Comparison of ENCODE assay signal across 26 cellular contexts in genomic region chr1:150753416-150753815, GRCh38. TPM values are rescaled to one million over a fixed set of nuclear protein-coding genes. Genes with fewer than 3 reads are reported as not detected.
DNase-seq lines count a peak whose midpoint lies in the region; ATAC-seq, FAIRE-seq and TF ChIP-seq lines count a peak whose summit lies in the region.
"Had no signal": no experiment of that assay in that cellular context is flagged by ENCODE, and none has a peak within 500 bp of the region (broad histone marks: within the 10 kb centered on the region; RNA-seq: fewer than 3 reads in every experiment).

No MANE protein-coding gene starts in this region.

- H3K79me1 ChIP-seq in H1 (ENCODE audit: low read depth, low read length) = no peaks in the 10 kb centered on the region

- H3K9me3 ChIP-seq in Karpas-422 (ENCODE audit: low read length) (no peaks in the 10 kb centered on the region), H1 (ENCODE audit: insufficient read depth in 2 of 2, low read depth in 1 of 2, low read length in 1 of 2) (no peaks in the 10 kb centered on the region), GM23248 (ENCODE audit: low read depth) (no peaks in the 10 kb centered on the region)
- H3K9me3 ChIP-seq: BLaER1, SJSA1 had no signal

- no peak overlapping the region for H3K56ac ChIP-seq in H1 (replicated peaks; ENCODE audit: insufficient read length, low read depth, low read length)

- ATAC-seq in GM23338 (no peak), GM19023 (IDR thresholded peaks at IDR 0.05; ENCODE audit: unreplicated experiment) (no peak)

- no peaks in the 10 kb centered on the region for H3K23me2 ChIP-seq in H1 (ENCODE audit: low read depth, low read length)

- H2BK120ac ChIP-seq in H1 (replicated peaks; ENCODE audit: low read depth, low read length) = no peak overlapping the region

- DNase-seq in GM23338 (ENCODE audit: low spot score) (no peak), Karpas-422 (peak; percentile 22), H1 (ENCODE audit: low read depth in 1 of 2, low spot score in 2 of 2) (no peak), nephron progenitor cell (no peak), pons (ENCODE audit: low spot score) (no peak), GM23248 (no peak), NCI-H446 (lab: John Stamatoyannopoulos, UW) (no peak)
- DNase-seq: CD4-positive, CD25-positive, alpha-beta regulatory T cell; DMS153; DND-41; HCEC 1CT; IMR-90; NCI-H1092 treated with DMSO at 0.1 percent for 48 hours; NCI-H1436; NCI-H187; NCI-H526 treated with DMSO at 0.1 percent for 48 hours; Right ventricle myocardium superior; RPMI8226 had no signal

- H3K4ac ChIP-seq in H1 (replicated peaks; ENCODE audit: insufficient read length, low read depth, low read length) = no peak overlapping the region

- no peak overlapping the region for H3K27ac ChIP-seq in GM23338 (ENCODE audit: low read depth)
- H3K27ac ChIP-seq in Karpas-422 (ENCODE audit: low read length) = no peak overlapping the region
- no peak overlapping the region for H3K27ac ChIP-seq in H1 (ENCODE audit: low read depth, low read length)
- H3K27ac ChIP-seq in GM23248 = no peak overlapping the region
- H3K27ac ChIP-seq: BLaER1, KMS-11, SJSA1 had no signal

- H2AFZ ChIP-seq in GM23338 (peak overlapping the region; percentile 80), Karpas-422 (ENCODE audit: low read length) (no peak overlapping the region), H1 (ENCODE audit: low read length) (0 out of 2 replicates have a peak overlapping the region, but pooled peaks have one; percentile 31), GM23248 (no peak overlapping the region)

- no peak for TF ChIP-seq EP300 in H1 (IDR thresholded peaks at IDR 0.05; ENCODE audit: borderline replicate concordance in 1 of 2, low read depth in 2 of 2, low read length in 2 of 2)

- H3K27me3 Mint-ChIP-seq in GM23338 (ENCODE audit: insufficient read depth, low read depth, poor library complexity) (no peaks in the 10 kb centered on the region), nephron progenitor cell (ENCODE audit: low read depth, poor library complexity) (no peaks in the 10 kb centered on the region)
- H3K27me3 Mint-ChIP-seq: CD4-positive, CD25-positive, alpha-beta regulatory T cell had no signal

- TF ChIP-seq RAD21 in H1 (IDR thresholded peaks at IDR 0.05 in 1 of 2, conservative IDR thresholded peaks at IDR 0.05 in 1 of 2; ENCODE audit: low read depth in 2 of 2, low read length in 2 of 2) = no peak

- no peak overlapping the region for H3K4me3 ChIP-seq in GM23338
- H3K4me3 ChIP-seq in Karpas-422 (ENCODE audit: low read length) = no peak overlapping the region
- no peak overlapping the region for H3K4me3 ChIP-seq in H1 (ENCODE audit: extremely low read depth in 1 of 4, insufficient read depth in 2 of 4, low read depth in 3 of 4, low read length in 4 of 4)
- H3K4me3 ChIP-seq in GM23248 = no peak overlapping the region
- H3K4me3 ChIP-seq: BLaER1, SJSA1 had no signal

- FAIRE-seq in H1 (lab: Jason Lieb, UNC) = no peak
- FAIRE-seq: A204.1, GM12892, GM19239 had no signal

- no peaks in the 10 kb centered on the region for H3F3A ChIP-seq in GM23338 (replicated peaks; ENCODE audit: low read depth)
- H3F3A ChIP-seq in GM23248 (ENCODE audit: insufficient read depth) = no peaks in the 10 kb centered on the region

- H4K5ac ChIP-seq in H1 (ENCODE audit: insufficient read length, low read depth, low read length) = no peak overlapping the region

- H4K20me1 ChIP-seq in GM23338 (replicated peaks; ENCODE audit: insufficient read depth) = no peaks in the 10 kb centered on the region
- no peaks in the 10 kb centered on the region for H4K20me1 ChIP-seq in Karpas-422 (ENCODE audit: insufficient read depth, low read depth, low read length)
- no peaks in the 10 kb centered on the region for H4K20me1 ChIP-seq in H1 (replicated peaks in 1 of 2; ENCODE audit: control insufficient read depth in 1 of 2, insufficient read depth in 2 of 2, low read length in 2 of 2)
- no peaks in the 10 kb centered on the region for H4K20me1 ChIP-seq in GM23248 (ENCODE audit: insufficient read depth)
- H4K20me1 ChIP-seq: BLaER1 had no signal

- H3K27me3 ChIP-seq in GM23338 (ENCODE audit: insufficient read depth) (no peaks in the 10 kb centered on the region), Karpas-422 (ENCODE audit: low read length) (no peaks in the 10 kb centered on the region), H1 (replicated peaks in 1 of 4; ENCODE audit: control insufficient read depth in 3 of 4, extremely low read depth in 1 of 4, insufficient read depth in 3 of 4, low read length in 3 of 4) (no peaks in the 10 kb centered on the region), GM23248 (replicated peaks; ENCODE audit: insufficient read depth) (no peaks in the 10 kb centered on the region)
- H3K27me3 ChIP-seq: BLaER1, SJSA1 had no signal

- in situ Hi-C loops in GM23248 (cut with MboI) = no loop called here

- TF ChIP-seq POLR2A in H1 (IDR thresholded peaks at IDR 0.05; ENCODE audit: control extremely low read depth in 1 of 2, low read depth in 2 of 2, low read length in 2 of 2) = no peak

- no peak overlapping the region for H2BK5ac ChIP-seq in H1 (ENCODE audit: low read depth, low read length)

- H3K9ac ChIP-seq in Karpas-422 (ENCODE audit: low read length) (no peak overlapping the region), H1 (replicated peaks in 1 of 4; ENCODE audit: extremely low read depth in 1 of 4, low read depth in 3 of 4, low read length in 3 of 4) (no peak overlapping the region), GM23248 (no peak overlapping the region)
- H3K9ac ChIP-seq: BLaER1, KMS-11 had no signal

- H3K4me1 ChIP-seq in GM23338 (ENCODE audit: insufficient read depth) = no peaks in the 10 kb centered on the region
- no peaks in the 10 kb centered on the region for H3K4me1 ChIP-seq in Karpas-422 (ENCODE audit: low read length)
- no peaks in the 10 kb centered on the region for H3K4me1 ChIP-seq in H1 (replicated peaks in 1 of 4; ENCODE audit: control insufficient read depth in 3 of 4, insufficient read depth in 4 of 4, low read length in 3 of 4)
- no peaks in the 10 kb centered on the region for H3K4me1 ChIP-seq in GM23248 (ENCODE audit: insufficient read depth)
- H3K4me1 ChIP-seq: BLaER1, SJSA1 had no signal

- H3K9me2 ChIP-seq in GM23338 (ENCODE audit: insufficient read depth) = no peaks in the 10 kb centered on the region; the same call in 1 of the 2 replicates
- H3K9me2 ChIP-seq in Karpas-422 (replicated peaks; ENCODE audit: insufficient read depth, low read length) = no peaks in the 10 kb centered on the region
- H3K9me2 ChIP-seq in GM23248 (ENCODE audit: insufficient read depth) = no peaks in the 10 kb centered on the region

- H3K9me3 Mint-ChIP-seq in GM23338 = no peaks in the 10 kb centered on the region
- H3K9me3 Mint-ChIP-seq in nephron progenitor cell = no peaks in the 10 kb centered on the region
- H3K9me3 Mint-ChIP-seq: CD4-positive, CD25-positive, alpha-beta regulatory T cell had no signal

- H2BK15ac ChIP-seq in H1 (ENCODE audit: low read length) = no peak overlapping the region

- no peak overlapping the region for H3K27ac Mint-ChIP-seq in GM23338
- peak overlapping the region; percentile 64 for H3K27ac Mint-ChIP-seq in nephron progenitor cell
- H3K27ac Mint-ChIP-seq: CD4-positive, CD25-positive, alpha-beta regulatory T cell had no signal

- WGBS in H1 (ENCODE audit: extremely low coverage in 1 of 2, insufficient coverage in 1 of 2, insufficient read length in 1 of 2, insufficient replicate concordance in 2 of 2, low coverage in 1 of 2, low lambda C conversion rate in 2 of 2, missing lambda C conversion rate in 1 of 2), 2 experiments = 64% methylated on average over 2 of the region's 2 CpGs; no CpG with 5 or more reads in 1 of the 2 experiments
- WGBS in GM23248 (ENCODE audit: low coverage in 1 of 2, low lambda C conversion rate in 2 of 2, missing lambda C conversion rate in 2 of 2), 2 experiments = 90 to 92% methylated on average over 2 of the region's 2 CpGs

- H3K4me3 Mint-ChIP-seq in GM23338 (no peak overlapping the region), nephron progenitor cell (no peak overlapping the region)
- H3K4me3 Mint-ChIP-seq: CD4-positive, CD25-positive, alpha-beta regulatory T cell had no signal

- no peak overlapping the region for H3K23ac ChIP-seq in H1 (ENCODE audit: insufficient read length)

- H3K4me1 Mint-ChIP-seq in GM23338 (peaks cover 2% of the 10 kb centered on the region; the same call in 1 of the 3 replicates), nephron progenitor cell (peaks cover 7% of the 10 kb centered on the region)

- no peak overlapping the region for H4K8ac ChIP-seq in H1 (ENCODE audit: extremely low read depth, insufficient read depth, low read length)

- H2BK12ac ChIP-seq in H1 (ENCODE audit: low read depth, low read length) = no peak overlapping the region

- H2BK20ac ChIP-seq in H1 (ENCODE audit: low read length) = no peak overlapping the region

- no peak overlapping the region for H2AK5ac ChIP-seq in H1 (ENCODE audit: low read depth, low read length)

- no peak overlapping the region for H4K91ac ChIP-seq in H1 (replicated peaks; ENCODE audit: insufficient read length, low read length)

- TF ChIP-seq CTCF in GM23338 (conservative IDR thresholded peaks at IDR 0.05; ENCODE audit: low read depth in 2 of 2) = no peak
- TF ChIP-seq CTCF in H1 (IDR thresholded peaks at IDR 0.05; ENCODE audit: control extremely low read depth in 1 of 3, insufficient read depth in 1 of 3, low read depth in 1 of 3, low read length in 3 of 3) = no peak
- TF ChIP-seq CTCF in nephron progenitor cell (IDR thresholded peaks at IDR 0.05) = no peak

- CTCF ChIA-PET in H1 (lab: Charles Lee; ENCODE audit: partially characterized antibody) = interaction anchor here (1.1 kb wide), 1 partner anchor 249 kb away, joined by 3 read pairs; no protein-coding TSS in a partner anchor

- H3K36me3 ChIP-seq in GM23338 (ENCODE audit: insufficient read depth) (no peaks in the 10 kb centered on the region), Karpas-422 (ENCODE audit: insufficient read depth, low read length) (peaks cover 61% of the 10 kb centered on the region), H1 (ENCODE audit: control insufficient read depth in 2 of 4, insufficient read depth in 4 of 4, low read length in 3 of 4) (no peaks in the 10 kb centered on the region), GM23248 (ENCODE audit: low read depth) (no peaks in the 10 kb centered on the region)
- H3K36me3 ChIP-seq: SJSA1 had no signal

- no peak overlapping the region for H3K14ac ChIP-seq in H1 (ENCODE audit: insufficient read length)

- no peaks in the 10 kb centered on the region for H3K36me3 Mint-ChIP-seq in GM23338 (ENCODE audit: low read depth)
- no peaks in the 10 kb centered on the region for H3K36me3 Mint-ChIP-seq in nephron progenitor cell (ENCODE audit: low read depth)

- POLR2A ChIA-PET in H1 (lab: Charles Lee; ENCODE audit: partially characterized antibody) = no interaction called here

- H3K4me2 ChIP-seq in GM23338 (no peak overlapping the region), Karpas-422 (ENCODE audit: low read depth, low read length, poor library complexity, severe bottlenecking) (no peak overlapping the region), H1 (ENCODE audit: insufficient read depth in 1 of 2, low read depth in 2 of 2, low read length in 2 of 2) (no peak overlapping the region), GM23248 (ENCODE audit: unreplicated experiment) (no peak overlapping the region)
- H3K4me2 ChIP-seq: BLaER1, KMS-11 had no signal

- H3K79me2 ChIP-seq in GM23338 (replicated peaks; ENCODE audit: insufficient read depth) (no peaks in the 10 kb centered on the region), Karpas-422 (ENCODE audit: low read length) (peaks cover 17% of the 10 kb centered on the region), H1 (ENCODE audit: control insufficient read depth in 1 of 2, insufficient read depth in 2 of 2, low read length in 2 of 2) (no peaks in the 10 kb centered on the region), GM23248 (ENCODE audit: insufficient read depth) (no peaks in the 10 kb centered on the region)

- H3K18ac ChIP-seq in H1 (ENCODE audit: extremely low read depth, low read length) = no peak overlapping the region

RNA-seq across cellular contexts. Expression of gene CTSS, which starts 12.2 kb away (rescaled TPM):
- not detected in 2 replicates for total RNA-seq in GM23338 (2014; rRNA removed; shearing (Covaris generic))
- polyA plus RNA-seq in GM23338 (2016; fragmentation: Nextera tagmentation; extraction: Ambion mirVana) (0.16 TPM in 1 of 2 replicates, not detected in the other), H1 (2011; rRNA removed) (not detected in 2 replicates), GM23248 (2016; fragmentation: Nextera tagmentation; extraction: Ambion mirVana) (0.23 and 1.0 TPM in 2 replicates)
- 136 and 160 TPM in 2 replicates for total RNA-seq in Karpas-422 (2014; rRNA removed; shearing (Covaris generic); ENCODE audit: low replicate concordance)
- total RNA-seq in H1 (2021; fragmentation: NEBNext Ultra II Directional; extraction: Animal tissue kit (Norgen Biotek cat#: 25700)) = not detected in 2 replicates
- polyA plus RNA-seq in H1 (2011; cell fraction: cytosol; rRNA removed) = 0.08 TPM
- polyA plus RNA-seq in H1 (2011; cell fraction: nucleus; rRNA removed) = not detected
- not detected in 4 replicates for polyA plus RNA-seq in H1 (2012, experiment 1 of 2)
- not detected for polyA plus RNA-seq in H1 (2012, experiment 2 of 2)
- polyA plus RNA-seq in H1 (2013, experiment 1 of 2) = 0.04 TPM
- polyA plus RNA-seq in H1 (2013, experiment 2 of 2) = 0.07 TPM
- 0.28 TPM in 1 of 2 replicates, not detected in the other for polyA minus RNA-seq in H1 (2011; rRNA and poly(A)+ RNA removed)
- polyA minus RNA-seq in H1 (2011; cell fraction: cytosol; rRNA and poly(A)+ RNA removed) = not detected
- not detected for polyA minus RNA-seq in H1 (2011; cell fraction: nucleus; rRNA and poly(A)+ RNA removed)
- 0.38 and 2.5 TPM in 2 replicates for total RNA-seq in GM23248 (2014; rRNA removed; shearing (Covaris generic))

RNA-seq across cellular contexts. Expression of gene HORMAD1, which starts 32.7 kb away (rescaled TPM):
- not detected in 2 replicates for total RNA-seq in GM23338 (2014; rRNA removed; shearing (Covaris generic))
- polyA plus RNA-seq in GM23338 (2016; fragmentation: Nextera tagmentation; extraction: Ambion mirVana) (not detected in 2 replicates), H1 (2011; rRNA removed) (not detected in 2 replicates), GM23248 (2016; fragmentation: Nextera tagmentation; extraction: Ambion mirVana) (not detected in 2 replicates)
- total RNA-seq in Karpas-422 (2014; rRNA removed; shearing (Covaris generic); ENCODE audit: low replicate concordance) = 0.51 and 2.8 TPM in 2 replicates
- total RNA-seq in H1 (2021; fragmentation: NEBNext Ultra II Directional; extraction: Animal tissue kit (Norgen Biotek cat#: 25700)) = not detected in 2 replicates
- polyA plus RNA-seq in H1 (2011; cell fraction: cytosol; rRNA removed) = not detected
- polyA plus RNA-seq in H1 (2011; cell fraction: nucleus; rRNA removed) = not detected
- not detected in 4 replicates for polyA plus RNA-seq in H1 (2012, experiment 1 of 2)
- polyA plus RNA-seq in H1 (2012, experiment 2 of 2) = not detected
- polyA plus RNA-seq in H1 (2013, experiment 1 of 2) = not detected
- not detected for polyA plus RNA-seq in H1 (2013, experiment 2 of 2)
- not detected in 2 replicates for polyA minus RNA-seq in H1 (2011; rRNA and poly(A)+ RNA removed)
- polyA minus RNA-seq in H1 (2011; cell fraction: cytosol; rRNA and poly(A)+ RNA removed) = not detected
- polyA minus RNA-seq in H1 (2011; cell fraction: nucleus; rRNA and poly(A)+ RNA removed) = not detected
- total RNA-seq in GM23248 (2014; rRNA removed; shearing (Covaris generic)) = not detected in 2 replicates
- total RNA-seq: CD4-positive, CD25-positive, alpha-beta regulatory T cell; IMR-90; Right ventricle myocardium superior; SJSA1 had no signal
- polyA plus RNA-seq: AG04450; CD4-positive, CD25-positive, alpha-beta regulatory T cell; IMR-90 had no signal

RNA-seq across cellular contexts. Expression of gene CTSK, which starts 54.6 kb away (rescaled TPM):
- 1.7 and 2.8 TPM in 2 replicates for total RNA-seq in GM23338 (2014; rRNA removed; shearing (Covaris generic))
- polyA plus RNA-seq in GM23338 (2016; fragmentation: Nextera tagmentation; extraction: Ambion mirVana) (2.7 and 3.3 TPM in 2 replicates), H1 (2011; rRNA removed) (2.0 and 4.2 TPM in 2 replicates), GM23248 (2016; fragmentation: Nextera tagmentation; extraction: Ambion mirVana) (81.4 and 92.1 TPM in 2 replicates)
- total RNA-seq in Karpas-422 (2014; rRNA removed; shearing (Covaris generic); ENCODE audit: low replicate concordance) = 3.7 and 6.5 TPM in 2 replicates
- total RNA-seq in H1 (2021; fragmentation: NEBNext Ultra II Directional; extraction: Animal tissue kit (Norgen Biotek cat#: 25700)) = 2.7 and 2.8 TPM in 2 replicates
- polyA plus RNA-seq in H1 (2011; cell fraction: cytosol; rRNA removed) = 3.0 TPM
- 4.8 TPM for polyA plus RNA-seq in H1 (2011; cell fraction: nucleus; rRNA removed)
- 2.9 to 3.7 TPM (median 3.2 TPM) in 4 replicates for polyA plus RNA-seq in H1 (2012, experiment 1 of 2)
- 0.31 TPM for polyA plus RNA-seq in H1 (2012, experiment 2 of 2)
- 3.7 TPM for polyA plus RNA-seq in H1 (2013, experiment 1 of 2)
- 3.4 TPM for polyA plus RNA-seq in H1 (2013, experiment 2 of 2)
- 2.2 and 2.5 TPM in 2 replicates for polyA minus RNA-seq in H1 (2011; rRNA and poly(A)+ RNA removed)
- not detected for polyA minus RNA-seq in H1 (2011; cell fraction: cytosol; rRNA and poly(A)+ RNA removed)
- polyA minus RNA-seq in H1 (2011; cell fraction: nucleus; rRNA and poly(A)+ RNA removed) = 2.7 TPM
- 90.9 and 101 TPM in 2 replicates for total RNA-seq in GM23248 (2014; rRNA removed; shearing (Covaris generic))

RNA-seq across cellular contexts. Expression of gene GOLPH3L, which starts 56.5 kb away (rescaled TPM):
- total RNA-seq in GM23338 (2014; rRNA removed; shearing (Covaris generic)) = 28.9 and 29.6 TPM in 2 replicates
- polyA plus RNA-seq in GM23338 (2016; fragmentation: Nextera tagmentation; extraction: Ambion mirVana) = 23.5 and 24.6 TPM in 2 replicates
- 15.2 and 28.1 TPM in 2 replicates for total RNA-seq in Karpas-422 (2014; rRNA removed; shearing (Covaris generic); ENCODE audit: low replicate concordance)
- total RNA-seq in H1 (2021; fragmentation: NEBNext Ultra II Directional; extraction: Animal tissue kit (Norgen Biotek cat#: 25700)) = 39.8 and 40.8 TPM in 2 replicates
- 8.0 and 13.3 TPM in 2 replicates for polyA plus RNA-seq in H1 (2011; rRNA removed)
- polyA plus RNA-seq in H1 (2011; cell fraction: cytosol; rRNA removed) = 14.1 TPM
- polyA plus RNA-seq in H1 (2011; cell fraction: nucleus; rRNA removed) = 4.1 TPM
- 23.8 to 34.1 TPM (median 29.4 TPM) in 4 replicates for polyA plus RNA-seq in H1 (2012, experiment 1 of 2)
- polyA plus RNA-seq in H1 (2012, experiment 2 of 2) = 4.5 TPM
- 23.6 TPM for polyA plus RNA-seq in H1 (2013, experiment 1 of 2)
- polyA plus RNA-seq in H1 (2013, experiment 2 of 2) = 25.1 TPM
- 23.6 and 33.8 TPM in 2 replicates for polyA minus RNA-seq in H1 (2011; rRNA and poly(A)+ RNA removed)
- 25.9 TPM for polyA minus RNA-seq in H1 (2011; cell fraction: cytosol; rRNA and poly(A)+ RNA removed)
- 14.8 TPM for polyA minus RNA-seq in H1 (2011; cell fraction: nucleus; rRNA and poly(A)+ RNA removed)
- total RNA-seq in GM23248 (2014; rRNA removed; shearing (Covaris generic)) = 8.6 and 8.8 TPM in 2 replicates
- 23.2 and 23.9 TPM in 2 replicates for polyA plus RNA-seq in GM23248 (2016; fragmentation: Nextera tagmentation; extraction: Ambion mirVana)

Comparison
In these comparisons a context has a peak if more than half of its experiments do, and no peak if none do; other contexts are left out.
1. H2AFZ ChIP-seq: peak in GM23338 (single experiment) and H1 (single experiment); none in Karpas-422 (single experiment) and GM23248 (single experiment).
2. RNA of gene CTSS, which starts 12.2 kb away (total RNA-seq): 136 to 160 TPM in Karpas-422; 0.38 to 2.5 TPM in GM23248, not detected in GM23338 and not detected in H1; every median in the first group is over 10 times any median in the second.
3. RNA of gene CTSK, which starts 54.6 kb away (total RNA-seq): 90.9 to 101 TPM in GM23248; 3.7 to 6.5 TPM in Karpas-422, 1.7 to 2.8 TPM in GM23338 and 2.7 to 2.8 TPM in H1; every median in the first group is over 10 times any median in the second.